ENCODE assay signal across 2 cellular contexts in the genomic region with DNA sequence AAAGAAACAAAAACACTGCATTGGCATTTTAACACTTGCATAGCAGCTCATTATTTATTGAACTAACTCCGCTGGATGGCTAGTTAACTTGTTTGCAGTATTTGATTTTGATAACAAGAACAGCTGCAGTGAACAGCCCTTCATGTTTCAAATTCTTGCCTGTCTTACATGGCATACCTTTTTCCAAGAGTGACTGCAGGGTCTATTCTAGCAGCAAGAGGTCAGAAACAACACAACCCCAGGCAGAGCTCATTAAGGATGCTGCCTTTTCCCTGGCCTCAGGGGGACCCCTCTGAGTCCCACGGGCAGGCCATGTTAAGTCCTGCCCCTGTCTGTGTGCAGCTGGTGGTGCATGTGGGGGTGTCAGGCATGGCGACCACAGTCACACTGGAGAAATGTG.
A peak's percentile ranks its signal among the peaks of the same experiment; 100 is the strongest.
TF ChIP-seq lines count a peak whose summit lies in the region.

No MANE protein-coding gene starts in this region.

TF ChIP-seq in HEK293, 187 proteins besides CTCF, POLR2A, EP300 and RAD21:
- TF ChIP-seq ZBTB7A (tag by site-specific recombination; IDR thresholded peaks at IDR 0.05; ENCODE audit: low read depth): no peak
- TF ChIP-seq, protein P1, sequence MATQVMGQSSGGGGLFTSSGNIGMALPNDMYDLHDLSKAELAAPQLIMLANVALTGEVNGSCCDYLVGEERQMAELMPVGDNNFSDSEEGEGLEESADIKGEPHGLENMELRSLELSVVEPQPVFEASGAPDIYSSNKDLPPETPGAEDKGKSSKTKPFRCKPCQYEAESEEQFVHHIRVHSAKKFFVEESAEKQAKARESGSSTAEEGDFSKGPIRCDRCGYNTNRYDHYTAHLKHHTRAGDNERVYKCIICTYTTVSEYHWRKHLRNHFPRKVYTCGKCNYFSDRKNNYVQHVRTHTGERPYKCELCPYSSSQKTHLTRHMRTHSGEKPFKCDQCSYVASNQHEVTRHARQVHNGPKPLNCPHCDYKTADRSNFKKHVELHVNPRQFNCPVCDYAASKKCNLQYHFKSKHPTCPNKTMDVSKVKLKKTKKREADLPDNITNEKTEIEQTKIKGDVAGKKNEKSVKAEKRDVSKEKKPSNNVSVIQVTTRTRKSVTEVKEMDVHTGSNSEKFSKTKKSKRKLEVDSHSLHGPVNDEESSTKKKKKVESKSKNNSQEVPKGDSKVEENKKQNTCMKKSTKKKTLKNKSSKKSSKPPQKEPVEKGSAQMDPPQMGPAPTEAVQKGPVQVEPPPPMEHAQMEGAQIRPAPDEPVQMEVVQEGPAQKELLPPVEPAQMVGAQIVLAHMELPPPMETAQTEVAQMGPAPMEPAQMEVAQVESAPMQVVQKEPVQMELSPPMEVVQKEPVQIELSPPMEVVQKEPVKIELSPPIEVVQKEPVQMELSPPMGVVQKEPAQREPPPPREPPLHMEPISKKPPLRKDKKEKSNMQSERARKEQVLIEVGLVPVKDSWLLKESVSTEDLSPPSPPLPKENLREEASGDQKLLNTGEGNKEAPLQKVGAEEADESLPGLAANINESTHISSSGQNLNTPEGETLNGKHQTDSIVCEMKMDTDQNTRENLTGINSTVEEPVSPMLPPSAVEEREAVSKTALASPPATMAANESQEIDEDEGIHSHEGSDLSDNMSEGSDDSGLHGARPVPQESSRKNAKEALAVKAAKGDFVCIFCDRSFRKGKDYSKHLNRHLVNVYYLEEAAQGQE (tag by site-specific recombination; IDR thresholded peaks at IDR 0.05): no peak
- peak; percentile 93 for TF ChIP-seq TRIM28 (IDR thresholded peaks at IDR 0.05; ENCODE audit: borderline replicate concordance, low read length)
- TF ChIP-seq SETDB1 (IDR thresholded peaks at IDR 0.05; ENCODE audit: insufficient read length, low read length): peak; percentile 89
- TF ChIP-seq ZNF624 (tag by site-specific recombination; IDR thresholded peaks at IDR 0.05): peak; percentile 93; the same call in 1 of the 2 replicates

TF ChIP-seq in HepG2, 621 proteins besides CTCF, POLR2A, EP300 and RAD21:
- 0 out of 2 replicates have a peak, but pooled peaks have one; percentile 39 for TF ChIP-seq NFE2L1 (CRISPR knock-in tag; IDR thresholded peaks at IDR 0.05; ENCODE audit: borderline replicate concordance)
- TF ChIP-seq ZNF563 (CRISPR knock-in tag; IDR thresholded peaks at IDR 0.05): no peak
- TF ChIP-seq MED13 (CRISPR knock-in tag; IDR thresholded peaks at IDR 0.05): no peak
- TF ChIP-seq ZNF264 (CRISPR knock-in tag; IDR thresholded peaks at IDR 0.05): no peak
- TF ChIP-seq, protein P2, sequence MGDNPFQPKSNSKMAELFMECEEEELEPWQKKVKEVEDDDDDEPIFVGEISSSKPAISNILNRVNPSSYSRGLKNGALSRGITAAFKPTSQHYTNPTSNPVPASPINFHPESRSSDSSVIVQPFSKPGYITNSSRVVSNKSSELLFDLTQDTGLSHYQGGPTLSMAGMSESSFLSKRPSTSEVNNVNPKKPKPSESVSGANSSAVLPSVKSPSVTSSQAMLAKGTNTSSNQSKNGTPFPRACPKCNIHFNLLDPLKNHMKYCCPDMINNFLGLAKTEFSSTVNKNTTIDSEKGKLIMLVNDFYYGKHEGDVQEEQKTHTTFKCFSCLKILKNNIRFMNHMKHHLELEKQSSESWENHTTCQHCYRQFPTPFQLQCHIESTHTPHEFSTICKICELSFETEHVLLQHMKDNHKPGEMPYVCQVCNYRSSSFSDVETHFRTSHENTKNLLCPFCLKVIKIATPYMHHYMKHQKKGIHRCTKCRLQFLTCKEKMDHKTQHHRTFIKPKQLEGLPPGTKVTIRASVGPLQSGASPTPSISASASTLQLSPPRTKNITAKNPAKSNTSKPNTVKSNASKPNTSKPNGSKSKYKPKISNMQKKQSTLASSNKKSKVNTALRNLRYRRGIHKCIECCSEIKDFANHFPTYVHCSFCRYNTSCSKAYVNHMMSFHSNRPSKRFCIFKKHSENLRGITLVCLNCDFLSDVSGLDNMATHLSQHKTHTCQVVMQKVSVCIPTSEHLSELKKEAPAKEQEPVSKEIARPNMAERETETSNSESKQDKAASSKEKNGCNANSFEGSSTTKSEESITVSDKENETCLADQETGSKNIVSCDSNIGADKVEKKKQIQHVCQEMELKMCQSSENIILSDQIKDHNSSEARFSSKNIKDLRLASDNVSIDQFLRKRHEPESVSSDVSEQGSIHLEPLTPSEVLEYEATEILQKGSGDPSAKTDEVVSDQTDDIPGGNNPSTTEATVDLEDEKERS (CRISPR knock-in tag; IDR thresholded peaks at IDR 0.05): peak; percentile 86; the same call in 1 of the 2 replicates
- TF ChIP-seq RAD51 (IDR thresholded peaks at IDR 0.05; ENCODE audit: borderline replicate concordance): no peak
- TF ChIP-seq ZNF562 (CRISPR knock-in tag; IDR thresholded peaks at IDR 0.05; ENCODE audit: borderline replicate concordance): no peak
- TF ChIP-seq CHD4 (IDR thresholded peaks at IDR 0.05; ENCODE audit: borderline replicate concordance, low read length): 0 out of 2 replicates have a peak, but pooled peaks have one; percentile 47
- 0 out of 2 replicates have a peak, but pooled peaks have one; percentile 35 for TF ChIP-seq ZNF33B (CRISPR knock-in tag; IDR thresholded peaks at IDR 0.05)
- TF ChIP-seq KDM5B (CRISPR knock-in tag; IDR thresholded peaks at IDR 0.05; ENCODE audit: borderline replicate concordance): no peak
- no peak for TF ChIP-seq SATB2 (CRISPR knock-in tag; IDR thresholded peaks at IDR 0.05)
- TF ChIP-seq ZFX (CRISPR knock-in tag; IDR thresholded peaks at IDR 0.05; ENCODE audit: low read depth): no peak
- TF ChIP-seq ZMYM2 (CRISPR knock-in tag; IDR thresholded peaks at IDR 0.05): peak; percentile 60; the same call in 1 of the 2 replicates
- TF ChIP-seq, protein P3, sequence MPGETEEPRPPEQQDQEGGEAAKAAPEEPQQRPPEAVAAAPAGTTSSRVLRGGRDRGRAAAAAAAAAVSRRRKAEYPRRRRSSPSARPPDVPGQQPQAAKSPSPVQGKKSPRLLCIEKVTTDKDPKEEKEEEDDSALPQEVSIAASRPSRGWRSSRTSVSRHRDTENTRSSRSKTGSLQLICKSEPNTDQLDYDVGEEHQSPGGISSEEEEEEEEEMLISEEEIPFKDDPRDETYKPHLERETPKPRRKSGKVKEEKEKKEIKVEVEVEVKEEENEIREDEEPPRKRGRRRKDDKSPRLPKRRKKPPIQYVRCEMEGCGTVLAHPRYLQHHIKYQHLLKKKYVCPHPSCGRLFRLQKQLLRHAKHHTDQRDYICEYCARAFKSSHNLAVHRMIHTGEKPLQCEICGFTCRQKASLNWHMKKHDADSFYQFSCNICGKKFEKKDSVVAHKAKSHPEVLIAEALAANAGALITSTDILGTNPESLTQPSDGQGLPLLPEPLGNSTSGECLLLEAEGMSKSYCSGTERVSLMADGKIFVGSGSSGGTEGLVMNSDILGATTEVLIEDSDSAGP (CRISPR knock-in tag; IDR thresholded peaks at IDR 0.05; ENCODE audit: borderline replicate concordance): no peak
- TF ChIP-seq TP53 (CRISPR knock-in tag; conservative IDR thresholded peaks at IDR 0.05): no peak
TF ChIP-seq in HepG2: peak in this region for 5.
